23 cellular contexts compared by ENCODE assay signal in the genomic region with DNA sequence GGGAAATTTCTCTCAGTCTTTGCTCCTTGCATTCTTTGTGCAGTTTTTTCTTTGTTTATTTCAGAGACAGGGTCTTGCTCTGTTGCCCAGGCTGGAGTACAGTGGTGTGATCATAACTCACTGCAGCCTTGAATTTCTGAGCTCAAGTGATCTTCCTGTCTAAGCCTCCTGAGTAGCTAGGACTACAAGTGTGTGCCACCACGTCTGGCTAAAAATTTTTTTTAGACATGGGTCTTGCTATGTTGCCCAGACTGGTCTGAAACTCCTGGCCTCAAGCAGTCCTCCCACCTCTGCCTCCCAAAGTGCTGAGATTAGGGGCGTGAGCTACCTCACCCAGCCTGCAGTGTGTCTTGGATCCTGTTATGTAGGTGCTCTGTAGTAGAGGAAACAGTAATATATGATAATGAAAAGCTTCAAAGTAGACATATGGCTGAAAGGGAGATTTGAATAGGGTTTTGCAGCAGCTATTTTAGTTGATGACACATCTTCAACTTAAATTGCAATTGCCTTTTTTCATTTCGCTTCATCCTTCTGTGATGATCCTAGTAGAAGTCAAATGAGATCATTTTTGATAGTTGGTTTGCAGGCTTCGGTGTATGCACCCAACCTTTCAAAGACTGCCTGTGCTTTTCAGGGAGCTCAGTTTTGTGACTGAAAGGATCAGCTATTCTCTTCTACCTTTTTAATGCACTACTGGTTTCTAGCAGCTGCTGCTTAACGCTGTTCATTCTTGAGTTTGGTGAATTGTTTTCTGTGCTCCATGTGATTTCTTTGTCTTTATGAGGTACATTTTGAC.
DNase-seq lines count a peak whose midpoint lies in the region; ATAC-seq and TF ChIP-seq lines count a peak whose summit lies in the region.
"Had no signal": no experiment of that assay in that cellular context is flagged by ENCODE, and none has a peak within 500 bp of the region (broad histone marks: within the 10 kb centered on the region; RNA-seq: fewer than 3 reads in every experiment).

No MANE protein-coding gene starts in this region.

- no peaks in the 10 kb centered on the region for H3K36me3 ChIP-seq in HEK293 (ENCODE audit: control insufficient read depth in 2 of 2, insufficient read depth in 1 of 2, low read length in 2 of 2)
- H3K36me3 ChIP-seq: neutrophil, tibial artery had no signal

- H3K4me1 ChIP-seq in HEK293 (ENCODE audit: control insufficient read depth, insufficient read depth, low read length), result peaks cover 4% of the 10 kb centered on the region; the same call in 1 of the 2 replicates

- H3K4me3 Mint-ChIP-seq in activated CD4-positive, alpha-beta T cell treated with anti-CD3 and anti-CD28 coated beads for 36 hours, result no peak overlapping the region
- no peak overlapping the region for H3K4me3 Mint-ChIP-seq in activated CD4-positive, alpha-beta T cell treated with anti-CD3 and anti-CD28 coated beads, Interleukin-2, amount 10 ng/mL, durations not matched to agents 24 days and 14 days
- no peak overlapping the region for H3K4me3 Mint-ChIP-seq in WTC11
- no peak overlapping the region for H3K4me3 Mint-ChIP-seq in osteocyte (ENCODE audit: unreplicated experiment)
- H3K4me3 Mint-ChIP-seq: CD4-positive, CD25-positive, alpha-beta regulatory T cell; stimulated activated naive B cell treated with anti-CD40 and anti-IgM and Interleukin-4, amounts not matched to agents 10 μg/mL and 1 μg/mL and 100 μg/mL, for 72 hours had no signal

- H3K27ac ChIP-seq in HEK293 (ENCODE audit: extremely low read depth, low read depth, low read length), result no peak overlapping the region
- H3K27ac ChIP-seq: neutrophil, tibial artery had no signal

- DNase-seq in activated CD4-positive, alpha-beta T cell treated with anti-CD3 and anti-CD28 coated beads for 36 hours, result no peak
- no peak for DNase-seq in activated CD4-positive, alpha-beta T cell treated with anti-CD3 and anti-CD28 coated beads, Interleukin-2, amount 10 ng/mL, durations not matched to agents 24 days and 14 days
- DNase-seq in WTC11 (ENCODE audit: low spot score) (no peak), putamen (ENCODE audit: low spot score) (peak; percentile 52), osteocyte (ENCODE audit: extremely low spot score, unreplicated experiment) (no peak), sciatic nerve (ENCODE audit: low spot score) (no peak)
- DNase-seq: ACHN; activated CD4-positive, alpha-beta T cell treated with anti-CD3 and anti-CD28 coated beads, Interleukin-2, amount 50 U/mL, for 4 hours; activated T-cell treated with anti-CD3 and anti-CD28 coated beads, Interleukin-2, amount 50 U/mL, for 1 hour; CD4-positive, CD25-positive, alpha-beta regulatory T cell; dermis blood vessel endothelial cell; GOT3; mucosa of descending colon; NCI-H2171; NK-92 treated with Interleukin-12 subunit alpha and Interleukin-12 subunit beta, amount 100 ng/mL, for 24 hours; retina; RPMI8226; stimulated activated CD4-positive, alpha-beta T cell treated with anti-CD3 and anti-CD28 coated beads, Interleukin-15, amount 100 ng/mL, for 24 hours; stimulated activated naive B cell treated with anti-CD40 and anti-IgM and Interleukin-4, amounts not matched to agents 10 μg/mL and 1 μg/mL and 100 μg/mL, for 72 hours; tibial artery had no signal

- H3K27ac Mint-ChIP-seq in activated CD4-positive, alpha-beta T cell treated with anti-CD3 and anti-CD28 coated beads for 36 hours, result no peak overlapping the region
- H3K27ac Mint-ChIP-seq in activated CD4-positive, alpha-beta T cell treated with anti-CD3 and anti-CD28 coated beads, Interleukin-2, amount 10 ng/mL, durations not matched to agents 24 days and 14 days, result no peak overlapping the region
- peak overlapping the region; percentile 74 for H3K27ac Mint-ChIP-seq in WTC11
- no peak overlapping the region for H3K27ac Mint-ChIP-seq in osteocyte (ENCODE audit: unreplicated experiment)
- H3K27ac Mint-ChIP-seq: stimulated activated naive B cell treated with anti-CD40 and anti-IgM and Interleukin-4, amounts not matched to agents 10 μg/mL and 1 μg/mL and 100 μg/mL, for 72 hours had no signal

- no peak overlapping the region for H3K4me3 ChIP-seq in HEK293 (ENCODE audit: low read depth, low read length)
- H3K4me3 ChIP-seq: mucosa of descending colon, tibial artery had no signal

- CTCF ChIA-PET in activated CD4-positive, alpha-beta T cell treated with anti-CD3 and anti-CD28 coated beads for 36 hours (lab: Charles Lee), result interaction anchor here (0.7 to 1.1 kb wide), 7 partner anchors 9 to 472 kb away, joined by 3 to 4 read pairs (median 3); no protein-coding TSS in a partner anchor
- CTCF ChIA-PET in HEK293 (lab: Yijun Ruan, JAX) (interaction anchor here (0.6 to 0.7 kb wide), 2 partner anchors 17 to 233 kb away, joined by 3 to 4 read pairs; no protein-coding TSS in a partner anchor), WTC11 (lab: Charles Lee) (interaction anchor here (0.6 to 2.5 kb wide), 4 partner anchors 73 to 470 kb away, joined by 3 to 7 read pairs (median 5); partner anchors contain the start of gene FUT8)

- intact Hi-C loops in activated CD4-positive, alpha-beta T cell treated with anti-CD3 and anti-CD28 coated beads for 36 hours (cut with DNase I, micrococcal nuclease), result no loop called here
- intact Hi-C loops in activated CD4-positive, alpha-beta T cell treated with anti-CD3 and anti-CD28 coated beads, Interleukin-2, amount 10 ng/mL, durations not matched to agents 24 days and 14 days (cut with micrococcal nuclease), result no loop called here
- intact Hi-C loops in sciatic nerve (cut with DNase I), result no loop called here

- TF ChIP-seq CTCF in HEK293 (tag by site-specific recombination; IDR thresholded peaks at IDR 0.05) (no peak), WTC11 (IDR thresholded peaks at IDR 0.05) (no peak), osteocyte (IDR thresholded peaks at IDR 0.05) (no peak)

- POLR2A ChIA-PET in activated CD4-positive, alpha-beta T cell treated with anti-CD3 and anti-CD28 coated beads for 36 hours (lab: Charles Lee), result no interaction called here
- POLR2A ChIA-PET in HEK293 (lab: Yijun Ruan, JAX), result no interaction called here
- POLR2A ChIA-PET in WTC11 (lab: Charles Lee), result interaction anchor here (0.6 kb wide), 1 partner anchor 652 kb away, joined by 3 read pairs; no protein-coding TSS in a partner anchor

- peaks cover 10% of the 10 kb centered on the region for H3K36me3 Mint-ChIP-seq in activated CD4-positive, alpha-beta T cell treated with anti-CD3 and anti-CD28 coated beads for 36 hours (ENCODE audit: low read depth)
- peaks cover 44% of the 10 kb centered on the region for H3K36me3 Mint-ChIP-seq in activated CD4-positive, alpha-beta T cell treated with anti-CD3 and anti-CD28 coated beads, Interleukin-2, amount 10 ng/mL, durations not matched to agents 24 days and 14 days (ENCODE audit: low read depth)
- H3K36me3 Mint-ChIP-seq in WTC11, result no peaks in the 10 kb centered on the region
- H3K36me3 Mint-ChIP-seq in osteocyte (ENCODE audit: unreplicated experiment), result peaks cover 2% of the 10 kb centered on the region

- no peaks in the 10 kb centered on the region for H3K27me3 Mint-ChIP-seq in activated CD4-positive, alpha-beta T cell treated with anti-CD3 and anti-CD28 coated beads for 36 hours
- no peaks in the 10 kb centered on the region for H3K27me3 Mint-ChIP-seq in activated CD4-positive, alpha-beta T cell treated with anti-CD3 and anti-CD28 coated beads, Interleukin-2, amount 10 ng/mL, durations not matched to agents 24 days and 14 days
- no peaks in the 10 kb centered on the region for H3K27me3 Mint-ChIP-seq in WTC11 (ENCODE audit: low read depth)
- no peaks in the 10 kb centered on the region for H3K27me3 Mint-ChIP-seq in osteocyte (ENCODE audit: unreplicated experiment)
- H3K27me3 Mint-ChIP-seq: CD4-positive, CD25-positive, alpha-beta regulatory T cell; stimulated activated naive B cell treated with anti-CD40 and anti-IgM and Interleukin-4, amounts not matched to agents 10 μg/mL and 1 μg/mL and 100 μg/mL, for 72 hours had no signal

- ATAC-seq in activated CD4-positive, alpha-beta T cell treated with anti-CD3 and anti-CD28 coated beads for 36 hours, result peak; percentile 66
- peak; percentile 57 for ATAC-seq in WTC11
- ATAC-seq in sciatic nerve, result no peak
- ATAC-seq in HG03280 (IDR thresholded peaks at IDR 0.05; ENCODE audit: unreplicated experiment), result no peak
- ATAC-seq: mucosa of descending colon; stimulated activated naive B cell treated with anti-CD40 and anti-IgM and Interleukin-4, amounts not matched to agents 10 μg/mL and 1 μg/mL and 100 μg/mL, for 72 hours had no signal

- no peaks in the 10 kb centered on the region for H3K9me3 ChIP-seq in HEK293 (ENCODE audit: control insufficient read depth, insufficient read depth, low read depth, low read length)
- H3K9me3 ChIP-seq: mucosa of descending colon, neutrophil, tibial artery had no signal

- H3K4me1 Mint-ChIP-seq in activated CD4-positive, alpha-beta T cell treated with anti-CD3 and anti-CD28 coated beads for 36 hours, result peaks cover 39% of the 10 kb centered on the region
- peaks cover 36% of the 10 kb centered on the region for H3K4me1 Mint-ChIP-seq in activated CD4-positive, alpha-beta T cell treated with anti-CD3 and anti-CD28 coated beads, Interleukin-2, amount 10 ng/mL, durations not matched to agents 24 days and 14 days
- peaks cover 53% of the 10 kb centered on the region for H3K4me1 Mint-ChIP-seq in WTC11
- H3K4me1 Mint-ChIP-seq in osteocyte (ENCODE audit: unreplicated experiment), result no peaks in the 10 kb centered on the region

- no peaks in the 10 kb centered on the region for H3K9me3 Mint-ChIP-seq in activated CD4-positive, alpha-beta T cell treated with anti-CD3 and anti-CD28 coated beads for 36 hours (ENCODE audit: low read depth)
- peaks cover 3% of the 10 kb centered on the region for H3K9me3 Mint-ChIP-seq in activated CD4-positive, alpha-beta T cell treated with anti-CD3 and anti-CD28 coated beads, Interleukin-2, amount 10 ng/mL, durations not matched to agents 24 days and 14 days
- H3K9me3 Mint-ChIP-seq in WTC11, result no peaks in the 10 kb centered on the region
- H3K9me3 Mint-ChIP-seq in osteocyte (ENCODE audit: unreplicated experiment), result no peaks in the 10 kb centered on the region

TF ChIP-seq in HEK293, 187 proteins besides CTCF, POLR2A, EP300 and RAD21 (continues in another document):
- 0 out of 2 replicates have a peak, but pooled peaks have one; percentile 18 for TF ChIP-seq ZNF121 (tag by site-specific recombination; IDR thresholded peaks at IDR 0.05)

TF ChIP-seq in WTC11, 78 proteins besides CTCF, POLR2A, EP300 and RAD21 (continues in another document):
- TF ChIP-seq RORB (CRISPR knock-in tag; IDR thresholded peaks at IDR 0.05), result no peak

Comparison
In these comparisons a context has a peak if more than half of its experiments do, and no peak if none do; other contexts are left out.
1. ATAC-seq: peak in activated CD4-positive, alpha-beta T cell treated with anti-CD3 and anti-CD28 coated beads for 36 hours (single experiment) and WTC11 (single experiment); none in sciatic nerve (single experiment) and HG03280 (single experiment).